In genomic region chr2:216618785-216619184, GRCh38 we compare ENCODE assay signal across 1 cellular context.
TF ChIP-seq lines count a peak whose summit lies in the region.

No MANE protein-coding gene starts in this region.

TF ChIP-seq in GM23338, 12 proteins besides CTCF, POLR2A, EP300 and RAD21 (continued from another document):
- TF ChIP-seq ZNF462 (CRISPR knock-in tag; IDR thresholded peaks at IDR 0.05) (no peak), EZH2phosphoT487 (IDR thresholded peaks at IDR 0.05; ENCODE audit: unreplicated experiment) (no peak), ZNF114 (CRISPR knock-in tag; IDR thresholded peaks at IDR 0.05) (no peak), ETS1 (IDR thresholded peaks at IDR 0.05) (no peak)
